In genomic region chr14:92513204-92513965, GRCh38 we compare ENCODE assay signal across 8 cellular contexts. TPM values are rescaled to one million over a fixed set of nuclear protein-coding genes. Genes with fewer than 3 reads are reported as not detected.
DNase-seq lines count a peak whose midpoint lies in the region; ATAC-seq and TF ChIP-seq lines count a peak whose summit lies in the region.

Gene RIN3, plus strand, starts transcription at chr14:92513781. Its CDS starts 152 bp downstream, at chr14:92513933.

- no peak for TF ChIP-seq EP300 in upper lobe of left lung (IDR thresholded peaks at IDR 0.05)

- peak within 1 kb of the TSS; percentile 93 to 96 (median 94) for H3K27ac ChIP-seq in upper lobe of left lung

- H3K27me3 ChIP-seq in Loucy (ENCODE audit: insufficient read depth, low read length, poor library complexity, severe bottlenecking) (peaks cover 7% of the 10 kb centered on the region), upper lobe of left lung (no peaks in the 10 kb centered on the region)

- H3K4me1 Mint-ChIP-seq in naive B cell, result peaks cover 46 to 71% (median 56%) of the 10 kb centered on the region in 3 donors

- peak within 1 kb of the TSS; percentile 96 for H3K4me3 ChIP-seq in Loucy (ENCODE audit: low read length, poor library complexity, severe bottlenecking)
- peak within 1 kb of the TSS; percentile 67 to 92 (median 82) for H3K4me3 ChIP-seq in upper lobe of left lung

- H3K4me1 ChIP-seq in ES-I3 (ENCODE audit: insufficient read depth, low read length), result peaks cover 17% of the 10 kb centered on the region
- H3K4me1 ChIP-seq in Loucy (ENCODE audit: insufficient read depth, low read length, poor library complexity, severe bottlenecking), result peaks cover 52% of the 10 kb centered on the region
- peaks cover 34 to 63% (median 38%) of the 10 kb centered on the region in 4 donors for H3K4me1 ChIP-seq in upper lobe of left lung

- H4K20me1 ChIP-seq in Loucy (ENCODE audit: insufficient read depth, low read length, poor library complexity, severe bottlenecking), result peaks cover 9% of the 10 kb centered on the region

- H3K36me3 Mint-ChIP-seq in naive B cell, result no peaks in the 10 kb centered on the region

- WGBS in upper lobe of left lung, 2 donors, result 0 to 8% methylated on average over 6 to 16 of the region's 79 CpGs

- H3K4me2 ChIP-seq in Loucy (ENCODE audit: low read depth, low read length, poor library complexity, severe bottlenecking), result peak within 1 kb of the TSS; percentile 97

- no peaks in the 10 kb centered on the region for H3K36me3 ChIP-seq in ES-I3 (ENCODE audit: insufficient read depth, low read length)
- H3K36me3 ChIP-seq in Loucy (ENCODE audit: insufficient read depth, low read length), result no peaks in the 10 kb centered on the region
- H3K36me3 ChIP-seq in upper lobe of left lung, result no peaks in the 10 kb centered on the region

- H3K4me3 Mint-ChIP-seq in naive B cell, result peak within 1 kb of the TSS; percentile 79 to 90 (median 85)

- in situ Hi-C loops in G401 (cut with HindIII; ENCODE audit: low sequenced_read_pairs), result no loop called here

- peaks cover 62% of the 10 kb centered on the region for H3K79me2 ChIP-seq in Loucy (ENCODE audit: insufficient read depth, low read length)

- peak within 1 kb of the TSS in 4 of 6 donors; percentile 47 to 91 (median 65) for H3K27ac Mint-ChIP-seq in naive B cell

- no peaks in the 10 kb centered on the region for H3K9me3 ChIP-seq in ES-I3 (ENCODE audit: control insufficient read depth, insufficient read depth, low read length)
- no peaks in the 10 kb centered on the region for H3K9me3 ChIP-seq in Loucy (ENCODE audit: insufficient read depth, low read depth, low read length)
- H3K9me3 ChIP-seq in upper lobe of left lung, result no peaks in the 10 kb centered on the region

- peak; percentile 67 for DNase-seq in activated T-cell treated with anti-CD3 and anti-CD28 coated beads, Interleukin-2, amount 50 U/mL, for 1 hour
- peak; percentile 67 for DNase-seq in fibroblast of gingiva (ENCODE audit: low read depth)
- DNase-seq in naive B cell, result peak; percentile 35
- peak; percentile 64 to 94 for DNase-seq in upper lobe of left lung
- no peak for DNase-seq in G401 (ENCODE audit: low spot score)

- H3K9me3 Mint-ChIP-seq in naive B cell, result no peaks in the 10 kb centered on the region

- H3K9me2 ChIP-seq in Loucy (replicated peaks; ENCODE audit: low read depth, low read length), result no peaks in the 10 kb centered on the region

- no peaks in the 10 kb centered on the region for H3K27me3 Mint-ChIP-seq in naive B cell

- ATAC-seq in GM21786 (IDR thresholded peaks at IDR 0.05; ENCODE audit: unreplicated experiment) (peak; percentile 62), naive B cell (ENCODE audit: low read depth in 2 of 2) (peak; percentile 61 to 69), upper lobe of left lung (ENCODE audit: low FRiP score in 2 of 2) (peak in 1 of 2 donors; percentile 78)

- TF ChIP-seq CTCF in Loucy (conservative IDR thresholded peaks at IDR 0.05; ENCODE audit: low read length) (no peak), upper lobe of left lung (IDR thresholded peaks at IDR 0.05) (no peak)

- peak in 3 of 4 donors; percentile 29 to 80 (median 48) for TF ChIP-seq POLR2A in upper lobe of left lung (IDR thresholded peaks at IDR 0.05)

- H3K9ac ChIP-seq in ES-I3 (ENCODE audit: low read depth, low read length), result peak within 1 kb of the TSS; percentile 52
- peak within 1 kb of the TSS; percentile 96 for H3K9ac ChIP-seq in Loucy (ENCODE audit: low read depth, low read length, poor library complexity, severe bottlenecking)

- peak within 1 kb of the TSS; percentile 85 for H2AFZ ChIP-seq in Loucy (ENCODE audit: low read length)

- H3F3A ChIP-seq in Loucy (ENCODE audit: low read depth), result no peaks in the 10 kb centered on the region

RNA-seq across cellular contexts. Expression of gene RIN3, which starts in this region (rescaled TPM):
- 10 to 100 TPM in 5 of 6 donors, 1 to 10 TPM in 1; 7.6 to 43.7 (median 24.5) TPM for polyA plus RNA-seq in naive B cell (ENCODE audit: low read depth in 6 of 6)
- total RNA-seq in upper lobe of left lung, result 10 to 100 TPM; 19.0 to 88.0 (median 59.7) TPM
- total RNA-seq in G401 (2014; rRNA removed; shearing (Covaris generic)), result 0.18 and 0.85 TPM in 2 replicates

Comparison
In these comparisons a context has a peak if more than half of its experiments do, and no peak if none do; other contexts are left out.
1. RNA of gene RIN3 (total RNA-seq): 19.0 to 88.0 TPM in upper lobe of left lung; 0.18 to 0.85 TPM in G401; every median in the first group is over 10 times any median in the second.